In the genomic region with DNA sequence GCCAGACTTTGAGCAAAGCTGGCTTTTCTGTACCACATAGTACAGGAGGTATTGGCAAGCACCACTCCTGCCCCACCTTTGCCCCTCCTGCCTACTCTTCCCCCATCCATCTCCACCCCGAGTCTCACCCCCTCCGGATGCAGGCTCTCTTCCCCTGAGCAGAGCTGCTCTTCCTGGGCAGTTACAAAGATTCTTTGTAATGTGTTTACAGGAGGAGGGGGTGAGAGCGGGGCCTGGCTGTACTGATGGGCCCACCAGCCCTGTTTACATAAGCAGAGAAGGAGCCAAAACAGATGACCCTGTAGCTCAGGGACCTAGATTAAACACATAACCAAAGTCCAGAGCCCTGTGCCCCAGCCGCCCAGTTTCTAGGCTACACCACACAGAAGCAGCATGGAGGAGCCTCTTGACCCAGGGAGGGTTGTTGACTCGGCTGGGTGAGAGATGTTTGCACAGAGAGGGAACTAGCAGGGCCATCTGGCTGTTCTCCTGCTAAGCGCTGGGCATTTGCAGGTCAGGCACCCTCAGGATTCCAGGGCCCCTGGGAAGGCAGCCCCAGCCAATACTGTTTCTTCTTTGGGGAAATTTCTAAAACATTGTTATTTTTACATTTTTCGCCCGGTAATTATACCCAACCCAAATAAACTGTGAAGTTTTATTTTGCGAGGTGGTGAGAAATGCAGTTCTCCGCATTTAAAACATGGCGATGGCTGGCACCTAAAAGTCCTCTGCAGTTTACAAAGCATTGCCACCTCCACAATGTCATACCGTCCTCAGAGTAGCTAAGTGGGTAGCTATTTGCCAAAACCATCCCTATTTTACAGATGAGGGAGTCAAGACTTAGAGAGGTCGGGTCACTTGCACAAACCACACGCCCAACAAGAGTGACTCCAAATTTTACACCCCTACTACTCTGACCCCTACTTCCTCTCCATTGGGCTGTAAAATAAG, we compare ENCODE assay signal across 1 cellular context.
TF ChIP-seq lines count a peak whose summit lies in the region.

No MANE protein-coding gene starts in this region.

TF ChIP-seq in HepG2, 621 proteins besides CTCF, POLR2A, EP300 and RAD21 (continued from another document and continues in another):
- TF ChIP-seq, protein P1, sequence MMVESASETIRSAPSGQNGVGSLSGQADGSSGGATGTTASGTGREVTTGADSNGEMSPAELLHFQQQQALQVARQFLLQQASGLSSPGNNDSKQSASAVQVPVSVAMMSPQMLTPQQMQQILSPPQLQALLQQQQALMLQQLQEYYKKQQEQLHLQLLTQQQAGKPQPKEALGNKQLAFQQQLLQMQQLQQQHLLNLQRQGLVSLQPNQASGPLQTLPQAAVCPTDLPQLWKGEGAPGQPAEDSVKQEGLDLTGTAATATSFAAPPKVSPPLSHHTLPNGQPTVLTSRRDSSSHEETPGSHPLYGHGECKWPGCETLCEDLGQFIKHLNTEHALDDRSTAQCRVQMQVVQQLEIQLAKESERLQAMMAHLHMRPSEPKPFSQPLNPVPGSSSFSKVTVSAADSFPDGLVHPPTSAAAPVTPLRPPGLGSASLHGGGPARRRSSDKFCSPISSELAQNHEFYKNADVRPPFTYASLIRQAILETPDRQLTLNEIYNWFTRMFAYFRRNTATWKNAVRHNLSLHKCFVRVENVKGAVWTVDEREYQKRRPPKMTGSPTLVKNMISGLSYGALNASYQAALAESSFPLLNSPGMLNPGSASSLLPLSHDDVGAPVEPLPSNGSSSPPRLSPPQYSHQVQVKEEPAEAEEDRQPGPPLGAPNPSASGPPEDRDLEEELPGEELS (CRISPR knock-in tag; IDR thresholded peaks at IDR 0.05) = peak; percentile 98
- TF ChIP-seq ETV6 (CRISPR knock-in tag; conservative IDR thresholded peaks at IDR 0.05) (no peak), KAT2B (IDR thresholded peaks at IDR 0.05; ENCODE audit: borderline replicate concordance, low read depth, low read length) (no peak), IRX3 (CRISPR knock-in tag; IDR thresholded peaks at IDR 0.05; ENCODE audit: borderline replicate concordance, low read depth) (0 out of 2 replicates have a peak, but pooled peaks have one; percentile 13), MAFG (CRISPR knock-in tag; IDR thresholded peaks at IDR 0.05) (no peak), ZNF7 (CRISPR knock-in tag; IDR thresholded peaks at IDR 0.05) (no peak), MIER3 (CRISPR knock-in tag; IDR thresholded peaks at IDR 0.05; ENCODE audit: borderline replicate concordance) (peak; percentile 93; the same call in 1 of the 2 replicates), CEBPG (CRISPR knock-in tag; IDR thresholded peaks at IDR 0.05) (peak; percentile 44), NONO (IDR thresholded peaks at IDR 0.05) (no peak), NONO (CRISPR knock-in tag; conservative IDR thresholded peaks at IDR 0.05) (peak; percentile 99), ZNF703 (CRISPR knock-in tag; IDR thresholded peaks at IDR 0.05; ENCODE audit: borderline replicate concordance) (peak; percentile 95), SNAPC2 (CRISPR knock-in tag; IDR thresholded peaks at IDR 0.05) (peak; percentile 36; the same call in 1 of the 2 replicates), NRL (CRISPR knock-in tag; IDR thresholded peaks at IDR 0.05; ENCODE audit: borderline replicate concordance) (peak; percentile 73; the same call in 1 of the 2 replicates), NR2C2 (CRISPR knock-in tag; IDR thresholded peaks at IDR 0.05; ENCODE audit: borderline replicate concordance) (peak; percentile 84), ZNF510 (CRISPR knock-in tag; IDR thresholded peaks at IDR 0.05; ENCODE audit: low read depth) (0 out of 2 replicates have a peak, but pooled peaks have one; percentile 79), ZNF331 (CRISPR knock-in tag; IDR thresholded peaks at IDR 0.05) (peak; percentile 75; the same call in 1 of the 2 replicates), SALL1 (CRISPR knock-in tag; IDR thresholded peaks at IDR 0.05) (peak; percentile 96), YEATS4 (CRISPR knock-in tag; IDR thresholded peaks at IDR 0.05; ENCODE audit: borderline replicate concordance) (peak; percentile 54; the same call in 1 of the 2 replicates), U2AF2 (IDR thresholded peaks at IDR 0.05; ENCODE audit: low read depth, low read length) (no peak), ZNF644 (CRISPR knock-in tag; IDR thresholded peaks at IDR 0.05; ENCODE audit: low read depth) (peak; percentile 90), DMAP1 (CRISPR knock-in tag; IDR thresholded peaks at IDR 0.05) (peak; percentile 65; the same call in 1 of the 2 replicates), MED8 (CRISPR knock-in tag; IDR thresholded peaks at IDR 0.05; ENCODE audit: insufficient replicate concordance) (peak; percentile 98), POLR2G (IDR thresholded peaks at IDR 0.05; ENCODE audit: low read depth, low read length) (peak; percentile 76), ZFY (CRISPR knock-in tag; IDR thresholded peaks at IDR 0.05) (peak; percentile 43; the same call in 1 of the 2 replicates), ZNF121 (CRISPR knock-in tag; IDR thresholded peaks at IDR 0.05) (peak; percentile 81), HOXA3 (CRISPR knock-in tag; IDR thresholded peaks at IDR 0.05) (peak; percentile 78), JUN (CRISPR knock-in tag; IDR thresholded peaks at IDR 0.05) (peak; percentile 84; the same call in 1 of the 2 replicates), ZSCAN12 (CRISPR knock-in tag; IDR thresholded peaks at IDR 0.05) (no peak), PITX1 (CRISPR knock-in tag; IDR thresholded peaks at IDR 0.05) (peak; percentile 98), ZNF550 (CRISPR knock-in tag; IDR thresholded peaks at IDR 0.05; ENCODE audit: borderline replicate concordance) (no peak), ZNF672 (CRISPR knock-in tag; IDR thresholded peaks at IDR 0.05) (no peak), KLF13 (CRISPR knock-in tag; IDR thresholded peaks at IDR 0.05) (no peak), ZNF737 (CRISPR knock-in tag; IDR thresholded peaks at IDR 0.05; ENCODE audit: borderline replicate concordance) (no peak)
- TF ChIP-seq, protein P2, sequence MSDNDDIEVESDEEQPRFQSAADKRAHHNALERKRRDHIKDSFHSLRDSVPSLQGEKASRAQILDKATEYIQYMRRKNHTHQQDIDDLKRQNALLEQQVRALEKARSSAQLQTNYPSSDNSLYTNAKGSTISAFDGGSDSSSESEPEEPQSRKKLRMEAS (IDR thresholded peaks at IDR 0.05) = peak; percentile 65
- TF ChIP-seq, protein P3, sequence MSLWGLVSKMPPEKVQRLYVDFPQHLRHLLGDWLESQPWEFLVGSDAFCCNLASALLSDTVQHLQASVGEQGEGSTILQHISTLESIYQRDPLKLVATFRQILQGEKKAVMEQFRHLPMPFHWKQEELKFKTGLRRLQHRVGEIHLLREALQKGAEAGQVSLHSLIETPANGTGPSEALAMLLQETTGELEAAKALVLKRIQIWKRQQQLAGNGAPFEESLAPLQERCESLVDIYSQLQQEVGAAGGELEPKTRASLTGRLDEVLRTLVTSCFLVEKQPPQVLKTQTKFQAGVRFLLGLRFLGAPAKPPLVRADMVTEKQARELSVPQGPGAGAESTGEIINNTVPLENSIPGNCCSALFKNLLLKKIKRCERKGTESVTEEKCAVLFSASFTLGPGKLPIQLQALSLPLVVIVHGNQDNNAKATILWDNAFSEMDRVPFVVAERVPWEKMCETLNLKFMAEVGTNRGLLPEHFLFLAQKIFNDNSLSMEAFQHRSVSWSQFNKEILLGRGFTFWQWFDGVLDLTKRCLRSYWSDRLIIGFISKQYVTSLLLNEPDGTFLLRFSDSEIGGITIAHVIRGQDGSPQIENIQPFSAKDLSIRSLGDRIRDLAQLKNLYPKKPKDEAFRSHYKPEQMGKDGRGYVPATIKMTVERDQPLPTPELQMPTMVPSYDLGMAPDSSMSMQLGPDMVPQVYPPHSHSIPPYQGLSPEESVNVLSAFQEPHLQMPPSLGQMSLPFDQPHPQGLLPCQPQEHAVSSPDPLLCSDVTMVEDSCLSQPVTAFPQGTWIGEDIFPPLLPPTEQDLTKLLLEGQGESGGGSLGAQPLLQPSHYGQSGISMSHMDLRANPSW (CRISPR knock-in tag; IDR thresholded peaks at IDR 0.05; ENCODE audit: borderline replicate concordance) = peak; percentile 99; the same call in 1 of the 2 replicates
- TF ChIP-seq, protein P4, sequence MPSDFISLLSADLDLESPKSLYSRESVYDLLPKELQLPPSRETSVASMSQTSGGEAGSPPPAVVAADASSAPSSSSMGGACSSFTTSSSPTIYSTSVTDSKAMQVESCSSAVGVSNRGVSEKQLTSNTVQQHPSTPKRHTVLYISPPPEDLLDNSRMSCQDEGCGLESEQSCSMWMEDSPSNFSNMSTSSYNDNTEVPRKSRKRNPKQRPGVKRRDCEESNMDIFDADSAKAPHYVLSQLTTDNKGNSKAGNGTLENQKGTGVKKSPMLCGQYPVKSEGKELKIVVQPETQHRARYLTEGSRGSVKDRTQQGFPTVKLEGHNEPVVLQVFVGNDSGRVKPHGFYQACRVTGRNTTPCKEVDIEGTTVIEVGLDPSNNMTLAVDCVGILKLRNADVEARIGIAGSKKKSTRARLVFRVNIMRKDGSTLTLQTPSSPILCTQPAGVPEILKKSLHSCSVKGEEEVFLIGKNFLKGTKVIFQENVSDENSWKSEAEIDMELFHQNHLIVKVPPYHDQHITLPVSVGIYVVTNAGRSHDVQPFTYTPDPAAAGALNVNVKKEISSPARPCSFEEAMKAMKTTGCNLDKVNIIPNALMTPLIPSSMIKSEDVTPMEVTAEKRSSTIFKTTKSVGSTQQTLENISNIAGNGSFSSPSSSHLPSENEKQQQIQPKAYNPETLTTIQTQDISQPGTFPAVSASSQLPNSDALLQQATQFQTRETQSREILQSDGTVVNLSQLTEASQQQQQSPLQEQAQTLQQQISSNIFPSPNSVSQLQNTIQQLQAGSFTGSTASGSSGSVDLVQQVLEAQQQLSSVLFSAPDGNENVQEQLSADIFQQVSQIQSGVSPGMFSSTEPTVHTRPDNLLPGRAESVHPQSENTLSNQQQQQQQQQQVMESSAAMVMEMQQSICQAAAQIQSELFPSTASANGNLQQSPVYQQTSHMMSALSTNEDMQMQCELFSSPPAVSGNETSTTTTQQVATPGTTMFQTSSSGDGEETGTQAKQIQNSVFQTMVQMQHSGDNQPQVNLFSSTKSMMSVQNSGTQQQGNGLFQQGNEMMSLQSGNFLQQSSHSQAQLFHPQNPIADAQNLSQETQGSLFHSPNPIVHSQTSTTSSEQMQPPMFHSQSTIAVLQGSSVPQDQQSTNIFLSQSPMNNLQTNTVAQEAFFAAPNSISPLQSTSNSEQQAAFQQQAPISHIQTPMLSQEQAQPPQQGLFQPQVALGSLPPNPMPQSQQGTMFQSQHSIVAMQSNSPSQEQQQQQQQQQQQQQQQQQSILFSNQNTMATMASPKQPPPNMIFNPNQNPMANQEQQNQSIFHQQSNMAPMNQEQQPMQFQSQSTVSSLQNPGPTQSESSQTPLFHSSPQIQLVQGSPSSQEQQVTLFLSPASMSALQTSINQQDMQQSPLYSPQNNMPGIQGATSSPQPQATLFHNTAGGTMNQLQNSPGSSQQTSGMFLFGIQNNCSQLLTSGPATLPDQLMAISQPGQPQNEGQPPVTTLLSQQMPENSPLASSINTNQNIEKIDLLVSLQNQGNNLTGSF (CRISPR knock-in tag; IDR thresholded peaks at IDR 0.05) = no peak
- TF ChIP-seq, protein P5, sequence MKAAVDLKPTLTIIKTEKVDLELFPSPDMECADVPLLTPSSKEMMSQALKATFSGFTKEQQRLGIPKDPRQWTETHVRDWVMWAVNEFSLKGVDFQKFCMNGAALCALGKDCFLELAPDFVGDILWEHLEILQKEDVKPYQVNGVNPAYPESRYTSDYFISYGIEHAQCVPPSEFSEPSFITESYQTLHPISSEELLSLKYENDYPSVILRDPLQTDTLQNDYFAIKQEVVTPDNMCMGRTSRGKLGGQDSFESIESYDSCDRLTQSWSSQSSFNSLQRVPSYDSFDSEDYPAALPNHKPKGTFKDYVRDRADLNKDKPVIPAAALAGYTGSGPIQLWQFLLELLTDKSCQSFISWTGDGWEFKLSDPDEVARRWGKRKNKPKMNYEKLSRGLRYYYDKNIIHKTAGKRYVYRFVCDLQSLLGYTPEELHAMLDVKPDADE (CRISPR knock-in tag; IDR thresholded peaks at IDR 0.05) = no peak
- TF ChIP-seq, protein P6, sequence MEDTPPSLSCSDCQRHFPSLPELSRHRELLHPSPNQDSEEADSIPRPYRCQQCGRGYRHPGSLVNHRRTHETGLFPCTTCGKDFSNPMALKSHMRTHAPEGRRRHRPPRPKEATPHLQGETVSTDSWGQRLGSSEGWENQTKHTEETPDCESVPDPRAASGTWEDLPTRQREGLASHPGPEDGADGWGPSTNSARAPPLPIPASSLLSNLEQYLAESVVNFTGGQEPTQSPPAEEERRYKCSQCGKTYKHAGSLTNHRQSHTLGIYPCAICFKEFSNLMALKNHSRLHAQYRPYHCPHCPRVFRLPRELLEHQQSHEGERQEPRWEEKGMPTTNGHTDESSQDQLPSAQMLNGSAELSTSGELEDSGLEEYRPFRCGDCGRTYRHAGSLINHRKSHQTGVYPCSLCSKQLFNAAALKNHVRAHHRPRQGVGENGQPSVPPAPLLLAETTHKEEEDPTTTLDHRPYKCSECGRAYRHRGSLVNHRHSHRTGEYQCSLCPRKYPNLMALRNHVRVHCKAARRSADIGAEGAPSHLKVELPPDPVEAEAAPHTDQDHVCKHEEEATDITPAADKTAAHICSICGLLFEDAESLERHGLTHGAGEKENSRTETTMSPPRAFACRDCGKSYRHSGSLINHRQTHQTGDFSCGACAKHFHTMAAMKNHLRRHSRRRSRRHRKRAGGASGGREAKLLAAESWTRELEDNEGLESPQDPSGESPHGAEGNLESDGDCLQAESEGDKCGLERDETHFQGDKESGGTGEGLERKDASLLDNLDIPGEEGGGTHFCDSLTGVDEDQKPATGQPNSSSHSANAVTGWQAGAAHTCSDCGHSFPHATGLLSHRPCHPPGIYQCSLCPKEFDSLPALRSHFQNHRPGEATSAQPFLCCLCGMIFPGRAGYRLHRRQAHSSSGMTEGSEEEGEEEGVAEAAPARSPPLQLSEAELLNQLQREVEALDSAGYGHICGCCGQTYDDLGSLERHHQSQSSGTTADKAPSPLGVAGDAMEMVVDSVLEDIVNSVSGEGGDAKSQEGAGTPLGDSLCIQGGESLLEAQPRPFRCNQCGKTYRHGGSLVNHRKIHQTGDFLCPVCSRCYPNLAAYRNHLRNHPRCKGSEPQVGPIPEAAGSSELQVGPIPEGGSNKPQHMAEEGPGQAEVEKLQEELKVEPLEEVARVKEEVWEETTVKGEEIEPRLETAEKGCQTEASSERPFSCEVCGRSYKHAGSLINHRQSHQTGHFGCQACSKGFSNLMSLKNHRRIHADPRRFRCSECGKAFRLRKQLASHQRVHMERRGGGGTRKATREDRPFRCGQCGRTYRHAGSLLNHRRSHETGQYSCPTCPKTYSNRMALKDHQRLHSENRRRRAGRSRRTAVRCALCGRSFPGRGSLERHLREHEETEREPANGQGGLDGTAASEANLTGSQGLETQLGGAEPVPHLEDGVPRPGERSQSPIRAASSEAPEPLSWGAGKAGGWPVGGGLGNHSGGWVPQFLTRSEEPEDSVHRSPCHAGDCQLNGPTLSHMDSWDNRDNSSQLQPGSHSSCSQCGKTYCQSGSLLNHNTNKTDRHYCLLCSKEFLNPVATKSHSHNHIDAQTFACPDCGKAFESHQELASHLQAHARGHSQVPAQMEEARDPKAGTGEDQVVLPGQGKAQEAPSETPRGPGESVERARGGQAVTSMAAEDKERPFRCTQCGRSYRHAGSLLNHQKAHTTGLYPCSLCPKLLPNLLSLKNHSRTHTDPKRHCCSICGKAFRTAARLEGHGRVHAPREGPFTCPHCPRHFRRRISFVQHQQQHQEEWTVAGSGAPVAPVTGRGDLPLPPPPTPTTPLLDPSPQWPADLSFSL (CRISPR knock-in tag; IDR thresholded peaks at IDR 0.05) = no peak
- TF ChIP-seq, protein P7, sequence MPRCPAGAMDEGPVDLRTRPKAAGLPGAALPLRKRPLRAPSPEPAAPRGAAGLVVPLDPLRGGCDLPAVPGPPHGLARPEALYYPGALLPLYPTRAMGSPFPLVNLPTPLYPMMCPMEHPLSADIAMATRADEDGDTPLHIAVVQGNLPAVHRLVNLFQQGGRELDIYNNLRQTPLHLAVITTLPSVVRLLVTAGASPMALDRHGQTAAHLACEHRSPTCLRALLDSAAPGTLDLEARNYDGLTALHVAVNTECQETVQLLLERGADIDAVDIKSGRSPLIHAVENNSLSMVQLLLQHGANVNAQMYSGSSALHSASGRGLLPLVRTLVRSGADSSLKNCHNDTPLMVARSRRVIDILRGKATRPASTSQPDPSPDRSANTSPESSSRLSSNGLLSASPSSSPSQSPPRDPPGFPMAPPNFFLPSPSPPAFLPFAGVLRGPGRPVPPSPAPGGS (CRISPR knock-in tag; IDR thresholded peaks at IDR 0.05) = no peak
